In genomic region chr19:28495046-28495445, GRCh38 we compare ENCODE assay signal across 22 cellular contexts.
"Had no signal": no experiment of that assay in that cellular context is flagged by ENCODE, and none has a peak within 500 bp of the region (broad histone marks: within the 10 kb centered on the region; RNA-seq: fewer than 3 reads in every experiment).

No MANE protein-coding gene starts in this region.

- H2AFZ ChIP-seq: parathyroid adenoma had no signal

- FAIRE-seq: kidney had no signal

- H3K4me3 ChIP-seq: colonic mucosa, gastrocnemius medialis, lung, right atrium auricular region, smooth muscle cell, suprapubic skin, transverse colon, upper lobe of right lung, vagina had no signal

- H3K27ac ChIP-seq: colonic mucosa, epithelial cell of prostate, gastrocnemius medialis, parathyroid adenoma, right atrium auricular region, suprapubic skin, transverse colon, upper lobe of right lung, vagina had no signal

- DNase-seq: colonic mucosa; effector CD8-positive, alpha-beta T cell; endodermal cell; gastrocnemius medialis; head of caudate nucleus; kidney; natural killer cell; stimulated activated CD4-positive, alpha-beta T cell treated with anti-CD3 and anti-CD28 coated beads, Interleukin-12 subunit alpha, Interleukin-12 subunit beta, amount 100 ng/mL, for 4 hours; stimulated activated CD4-positive, alpha-beta T cell treated with anti-CD3 and anti-CD28 coated beads, Interleukin-1b, Interleukin-23, amount 100 ng/mL, for 48 hours; stimulated activated CD4-positive, alpha-beta T cell treated with anti-CD3 and anti-CD28 coated beads, Interleukin-4, amount 100 ng/mL, for 1 hour; stimulated activated CD8-positive, alpha-beta memory T cell treated with anti-CD3 and anti-CD28 coated beads, Interleukin-4, amount 100 ng/mL, for 48 hours; stimulated activated naive CD4-positive, alpha-beta T cell; stimulated activated naive CD8-positive, alpha-beta T cell treated with anti-CD3 and anti-CD28 coated beads, Interleukin-15, amount 100 ng/mL, for 72 hours; transverse colon; upper lobe of right lung had no signal

- H3K9ac ChIP-seq: parathyroid adenoma had no signal

- H3K79me2 ChIP-seq: parathyroid adenoma had no signal

- H3K27me3 ChIP-seq: colonic mucosa, gastrocnemius medialis, right atrium auricular region, suprapubic skin, transverse colon, vagina had no signal

- H3K9me3 ChIP-seq: colonic mucosa, gastrocnemius medialis, right atrium auricular region, suprapubic skin, transverse colon, upper lobe of right lung, vagina had no signal

- H3K36me3 ChIP-seq: colonic mucosa, gastrocnemius medialis, right atrium auricular region, suprapubic skin, transverse colon, upper lobe of right lung, vagina had no signal

- H3K4me1 ChIP-seq: colonic mucosa, parathyroid adenoma, right atrium auricular region, suprapubic skin, transverse colon, vagina had no signal

- H3K4me2 ChIP-seq: smooth muscle cell had no signal
